8 cellular contexts compared by ENCODE assay signal in the genomic region with DNA sequence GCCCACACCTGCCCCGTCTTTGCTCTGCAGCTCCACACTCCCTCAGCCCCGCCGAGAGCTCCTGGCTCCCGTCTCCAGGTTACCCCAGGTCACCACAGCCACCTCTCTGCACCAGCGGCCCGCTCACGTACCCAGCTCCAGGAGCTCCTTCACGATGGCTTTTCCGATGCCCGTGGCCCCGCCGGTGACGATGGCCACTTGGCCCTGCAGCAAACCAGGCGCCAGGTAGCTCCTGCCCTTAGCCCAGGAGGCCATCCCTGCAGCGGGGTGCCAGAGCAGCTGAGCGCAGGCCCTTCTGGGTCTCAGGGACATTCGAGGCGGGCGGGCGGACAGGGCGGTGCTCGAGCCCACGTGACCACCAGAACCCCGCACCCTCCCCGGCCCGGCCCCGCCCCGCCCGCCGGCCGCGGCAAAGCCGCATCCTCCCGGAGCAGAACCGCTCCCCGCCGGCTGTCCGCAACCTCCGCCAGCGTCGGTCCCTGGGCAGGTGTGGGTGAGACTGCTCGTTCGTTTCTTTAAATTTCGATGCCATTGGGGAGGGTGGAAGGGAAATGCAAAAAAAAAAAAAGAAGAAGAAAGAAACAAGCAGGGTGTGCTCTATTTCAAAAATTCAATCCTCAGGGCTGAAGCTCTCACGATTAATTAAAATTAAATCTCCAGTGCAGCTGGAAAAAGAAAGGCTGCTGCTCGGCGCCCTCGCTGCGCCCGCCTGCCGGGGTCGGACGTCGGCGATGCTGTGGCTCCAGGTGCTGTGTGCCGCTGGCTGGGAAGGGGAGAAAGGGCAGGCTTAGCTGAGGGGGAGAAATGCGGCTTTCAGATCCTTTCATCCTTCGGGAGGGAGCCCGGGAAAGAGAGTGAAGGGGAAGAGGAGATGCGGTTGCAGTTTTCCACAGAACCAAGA. TPM values are rescaled to one million over a fixed set of nuclear protein-coding genes. Genes with fewer than 3 reads are reported as not detected.
DNase-seq lines count a peak whose midpoint lies in the region; ATAC-seq and TF ChIP-seq lines count a peak whose summit lies in the region.

Gene PECR (minus strand): TSS at position 323 of the 901 bp plus-strand sequence. CDS start 68 bp downstream, at position 255.
Gene TMEM169 (plus strand): TSS at position 433 of the 901 bp plus-strand sequence. CDS start 14,045 bp downstream, outside the sequence.

- H3K27me3 ChIP-seq in HUES6 (ENCODE audit: control insufficient read depth, insufficient read depth, low read length) (no peaks in the 10 kb centered on the region), PC-9 (ENCODE audit: insufficient read depth, low read depth) (0 out of 2 replicates have a peak, but pooled peaks cover 12% of the 10 kb centered on the region), fibroblast of lung (ENCODE audit: control insufficient read depth, insufficient read depth, low read length) (no peaks in the 10 kb centered on the region)
- no peaks in the 10 kb centered on the region for H3K27me3 ChIP-seq in naive thymus-derived CD4-positive, alpha-beta T cell (ENCODE audit: control insufficient read depth in 2 of 2, insufficient read depth in 2 of 2, low read length in 2 of 2)

- H3K36me3 ChIP-seq in HUES6 (ENCODE audit: control insufficient read depth, insufficient read depth, low read length) = no peaks in the 10 kb centered on the region
- H3K36me3 ChIP-seq in PC-9 (ENCODE audit: low read depth) = no peaks in the 10 kb centered on the region
- H3K36me3 ChIP-seq in fibroblast of lung (ENCODE audit: control insufficient read depth, insufficient read depth, low read length) = no peaks in the 10 kb centered on the region
- peaks cover 0 to 3% (median 0%) of the 10 kb centered on the region in 3 experiments for H3K36me3 ChIP-seq in naive thymus-derived CD4-positive, alpha-beta T cell (ENCODE audit: control insufficient read depth in 2 of 3, insufficient read depth in 3 of 3, low read length in 3 of 3)

- H3K4me3 Mint-ChIP-seq in naive thymus-derived CD4-positive, alpha-beta T cell = peak within 1 kb of the TSS; percentile 76 to 97 (median 94)
- peak within 1 kb of the TSS; percentile 93 for H3K4me3 Mint-ChIP-seq in stimulated activated memory B cell treated with anti-CD40 and anti-IgM and Interleukin-4, amounts not matched to agents 10 μg/mL and 1 μg/mL and 100 μg/mL, for 72 hours

- H3K4me2 ChIP-seq in PC-9 (peak within 1 kb of the TSS; percentile 84), fibroblast of lung (ENCODE audit: extremely low read depth, insufficient read depth, low read length) (peak within 1 kb of the TSS; percentile 97)

- H3K4me1 ChIP-seq in HUES6 (ENCODE audit: control insufficient read depth, insufficient read depth, low read length) = peaks cover 26% of the 10 kb centered on the region
- H3K4me1 ChIP-seq in PC-9 (replicated peaks; ENCODE audit: insufficient read depth) = peaks cover 22% of the 10 kb centered on the region
- H3K4me1 ChIP-seq in fibroblast of lung (ENCODE audit: control insufficient read depth, extremely low read depth, insufficient read depth, low read length) = no peaks in the 10 kb centered on the region
- peaks cover 42 to 58% of the 10 kb centered on the region in 2 donors for H3K4me1 ChIP-seq in naive thymus-derived CD4-positive, alpha-beta T cell (ENCODE audit: control insufficient read depth in 2 of 2, insufficient read depth in 2 of 2, low read length in 2 of 2)

- no peaks in the 10 kb centered on the region for H3K79me2 ChIP-seq in PC-9 (ENCODE audit: low read depth)
- H3K79me2 ChIP-seq in fibroblast of lung (ENCODE audit: control insufficient read depth, insufficient read depth, low read length) = no peaks in the 10 kb centered on the region

- intact Hi-C loops in PC-9 (cut with micrococcal nuclease; ENCODE audit: unreplicated experiment) = no loop called here
- intact Hi-C loops in naive thymus-derived CD4-positive, alpha-beta T cell (cut with micrococcal nuclease) = loop anchor here (1.0 to 10.0 kb wide), 6 partner anchors 23 to 1277 kb away; partner anchors contain the start of genes BARD1 (in 2 of the 2), ATIC (in 1 of the 2), MREG (in 1 of the 2) and XRCC5 (in 1 of the 2)

- H3K9me3 Mint-ChIP-seq in naive thymus-derived CD4-positive, alpha-beta T cell = no peaks in the 10 kb centered on the region
- no peaks in the 10 kb centered on the region for H3K9me3 Mint-ChIP-seq in stimulated activated memory B cell treated with anti-CD40 and anti-IgM and Interleukin-4, amounts not matched to agents 10 μg/mL and 1 μg/mL and 100 μg/mL, for 72 hours

- no peaks in the 10 kb centered on the region; the same call in 1 of the 2 replicates for H3F3A ChIP-seq in PC-9 (ENCODE audit: insufficient read depth, low read depth)

- CTCF ChIA-PET in PC-9 (lab: Charles Lee) = interaction anchor here (1.5 kb wide), 1 partner anchor 33 kb away, joined by 5 read pairs; no protein-coding TSS in a partner anchor
- CTCF ChIA-PET in naive thymus-derived CD4-positive, alpha-beta T cell (lab: Charles Lee) = interaction anchor here (1.0 to 1.8 kb wide), 4 partner anchors 13 to 51 kb away, joined by 3 to 12 read pairs (median 3); partner anchors contain the start of gene XRCC5

- BruUV-seq in PC-9 (replicated peaks; lab: Mats Ljungman, UMichigan) = no TSS peak

- H3K4me3 ChIP-seq in HUES6 (ENCODE audit: low read depth, low read length) (peak within 1 kb of the TSS; percentile 83), PC-9 (peak within 1 kb of the TSS; percentile 90), fibroblast of lung (replicated peaks in 1 of 4; ENCODE audit: control extremely low read depth in 1 of 4, insufficient read depth in 1 of 4, low read depth in 3 of 4, low read length in 4 of 4) (peak within 1 kb of the TSS; percentile 73 to 89 (median 78))
- H3K4me3 ChIP-seq in naive thymus-derived CD4-positive, alpha-beta T cell (ENCODE audit: low read length) = peak within 1 kb of the TSS; percentile 95

- H2AFZ ChIP-seq in PC-9 = peak within 1 kb of the TSS; percentile 94
- peak within 1 kb of the TSS; percentile 97 for H2AFZ ChIP-seq in fibroblast of lung (ENCODE audit: low read length)

- H3K9me3 ChIP-seq in HUES6 (ENCODE audit: control insufficient read depth, insufficient read depth, low read depth, low read length) (no peaks in the 10 kb centered on the region), PC-9 (ENCODE audit: insufficient read depth, low read depth) (no peaks in the 10 kb centered on the region), fibroblast of lung (ENCODE audit: control insufficient read depth, insufficient read depth, low read depth, low read length) (no peaks in the 10 kb centered on the region)
- H3K9me3 ChIP-seq in naive thymus-derived CD4-positive, alpha-beta T cell (ENCODE audit: control insufficient read depth in 2 of 3, low read length in 3 of 3) = no peaks in the 10 kb centered on the region

- no peaks in the 10 kb centered on the region for H3K27me3 Mint-ChIP-seq in naive thymus-derived CD4-positive, alpha-beta T cell
- H3K27me3 Mint-ChIP-seq in stimulated activated memory B cell treated with anti-CD40 and anti-IgM and Interleukin-4, amounts not matched to agents 10 μg/mL and 1 μg/mL and 100 μg/mL, for 72 hours = no peaks in the 10 kb centered on the region

- DNase-seq in DMS 273 treated with DMSO at 0.1 percent for 48 hours (lab: John Stamatoyannopoulos, UW) (peak; percentile 29), PC-9 (peak; percentile 55 to 68), activated T-helper 1 cell treated with Interleukin-2 at 50 U/mL for 16 hours (ENCODE audit: low read depth) (peak; percentile 64), fibroblast of lung (ENCODE audit: low read depth in 2 of 2) (peak; percentile 45 to 64)
- peak; percentile 39 to 81 (median 62) for DNase-seq in naive thymus-derived CD4-positive, alpha-beta T cell

- H4K20me1 ChIP-seq in PC-9 (ENCODE audit: insufficient read depth) (no peaks in the 10 kb centered on the region), fibroblast of lung (ENCODE audit: control insufficient read depth, extremely low read depth, insufficient read depth, low read length) (no peaks in the 10 kb centered on the region)

- H3K27ac ChIP-seq in HUES6 (ENCODE audit: low read depth, low read length) (no peak within 1 kb of the TSS), PC-9 (no peak within 1 kb of the TSS), fibroblast of lung (ENCODE audit: insufficient read depth, low read length) (no peak within 1 kb of the TSS)
- H3K27ac ChIP-seq in naive thymus-derived CD4-positive, alpha-beta T cell (ENCODE audit: low read depth, low read length) = peak within 1 kb of the TSS; percentile 77

- POLR2A ChIA-PET in PC-9 (lab: Charles Lee; ENCODE audit: unreplicated experiment) = interaction anchor here (0.7 kb wide), 1 partner anchor 15 kb away, joined by 4 read pairs; no protein-coding TSS in a partner anchor
- POLR2A ChIA-PET in naive thymus-derived CD4-positive, alpha-beta T cell (lab: Charles Lee) = interaction anchor here (1.0 to 7.3 kb wide), 13 partner anchors 9 to 76 kb away, joined by 3 to 166 read pairs (median 5); partner anchors contain the start of gene XRCC5

- H3K9me2 ChIP-seq in PC-9 (ENCODE audit: insufficient read depth) = no peaks in the 10 kb centered on the region

- H3K9ac ChIP-seq in HUES6 (ENCODE audit: low read length) (peak within 1 kb of the TSS; percentile 72), fibroblast of lung (ENCODE audit: insufficient read depth, low read length) (peak within 1 kb of the TSS; percentile 60)

- peak; percentile 92 for ATAC-seq in GM21447 (IDR thresholded peaks at IDR 0.05; ENCODE audit: unreplicated experiment)
- ATAC-seq in naive thymus-derived CD4-positive, alpha-beta T cell = peak; percentile 93
- peak; percentile 96 for ATAC-seq in stimulated activated memory B cell treated with anti-CD40 and anti-IgM and Interleukin-4, amounts not matched to agents 10 μg/mL and 1 μg/mL and 100 μg/mL, for 72 hours

- peaks cover 48 to 78% (median 63%) of the 10 kb centered on the region in 7 donors for H3K4me1 Mint-ChIP-seq in naive thymus-derived CD4-positive, alpha-beta T cell
- peaks cover 40% of the 10 kb centered on the region for H3K4me1 Mint-ChIP-seq in stimulated activated memory B cell treated with anti-CD40 and anti-IgM and Interleukin-4, amounts not matched to agents 10 μg/mL and 1 μg/mL and 100 μg/mL, for 72 hours

- peaks cover 0 to 11% (median 3%) of the 10 kb centered on the region in 5 donors for H3K36me3 Mint-ChIP-seq in naive thymus-derived CD4-positive, alpha-beta T cell
- H3K36me3 Mint-ChIP-seq in stimulated activated memory B cell treated with anti-CD40 and anti-IgM and Interleukin-4, amounts not matched to agents 10 μg/mL and 1 μg/mL and 100 μg/mL, for 72 hours = no peaks in the 10 kb centered on the region

- H3K27ac Mint-ChIP-seq in naive thymus-derived CD4-positive, alpha-beta T cell = peak within 1 kb of the TSS; percentile 86 to 97 (median 95)
- H3K27ac Mint-ChIP-seq in stimulated activated memory B cell treated with anti-CD40 and anti-IgM and Interleukin-4, amounts not matched to agents 10 μg/mL and 1 μg/mL and 100 μg/mL, for 72 hours = peak within 1 kb of the TSS; percentile 85

- TF ChIP-seq CTCF in PC-9 (conservative IDR thresholded peaks at IDR 0.05) = no peak
- TF ChIP-seq CTCF in fibroblast of lung (conservative IDR thresholded peaks at IDR 0.05 in 1 of 2, IDR thresholded peaks at IDR 0.05 in 1 of 2; ENCODE audit: low read depth in 1 of 2, low read length in 2 of 2) = no peak

RNA-seq across cellular contexts. Expression of gene PECR, which starts in this region (rescaled TPM):
- total RNA-seq in PC-9 (2021) = 10.8 and 16.0 TPM in 2 replicates
- 19.3 and 22.6 TPM in 2 replicates for total RNA-seq in fibroblast of lung
- 11.7 and 15.4 TPM in 2 replicates for polyA plus RNA-seq in fibroblast of lung
- 7.1 and 10.2 TPM in 2 replicates for polyA plus RNA-seq in fibroblast of lung (2012)
- 2.6 and 6.8 TPM in 2 replicates for polyA minus RNA-seq in fibroblast of lung (ENCODE audit: low replicate concordance)
- 10 to 100 TPM; 15.7 to 29.9 (median 20.6) TPM for total RNA-seq in naive thymus-derived CD4-positive, alpha-beta T cell
- 10 to 100 TPM; 31.9 to 34.4 TPM for polyA plus RNA-seq in naive thymus-derived CD4-positive, alpha-beta T cell

RNA-seq across cellular contexts. Expression of gene TMEM169, which starts in this region (rescaled TPM):
- total RNA-seq in PC-9 (2021) = 0.46 and 0.58 TPM in 2 replicates
- 0.26 and 0.50 TPM in 2 replicates for total RNA-seq in fibroblast of lung
- polyA plus RNA-seq in fibroblast of lung = 0.10 TPM in 2 replicates
- polyA plus RNA-seq in fibroblast of lung (2012) = 0.06 and 0.36 TPM in 2 replicates
- 0.55 TPM in 1 of 2 replicates, not detected in the other for polyA minus RNA-seq in fibroblast of lung (ENCODE audit: low replicate concordance)
- 1 to 10 TPM; 2.0 to 5.1 (median 2.6) TPM for total RNA-seq in naive thymus-derived CD4-positive, alpha-beta T cell
- 1 to 10 TPM; 3.7 to 4.3 TPM for polyA plus RNA-seq in naive thymus-derived CD4-positive, alpha-beta T cell
